ENCODE assay signal across 1 cellular context in genomic region chr2:3574155-3574554, GRCh38.
TF ChIP-seq lines count a peak whose summit lies in the region.

No MANE protein-coding gene starts in this region.

TF ChIP-seq in GM12891, 5 proteins besides CTCF, POLR2A, EP300 and RAD21 (continued from another document):
- TF ChIP-seq PAX5 (IDR thresholded peaks at IDR 0.05; ENCODE audit: insufficient read depth, low read length, severe bottlenecking), result no peak
